In the genomic region with DNA sequence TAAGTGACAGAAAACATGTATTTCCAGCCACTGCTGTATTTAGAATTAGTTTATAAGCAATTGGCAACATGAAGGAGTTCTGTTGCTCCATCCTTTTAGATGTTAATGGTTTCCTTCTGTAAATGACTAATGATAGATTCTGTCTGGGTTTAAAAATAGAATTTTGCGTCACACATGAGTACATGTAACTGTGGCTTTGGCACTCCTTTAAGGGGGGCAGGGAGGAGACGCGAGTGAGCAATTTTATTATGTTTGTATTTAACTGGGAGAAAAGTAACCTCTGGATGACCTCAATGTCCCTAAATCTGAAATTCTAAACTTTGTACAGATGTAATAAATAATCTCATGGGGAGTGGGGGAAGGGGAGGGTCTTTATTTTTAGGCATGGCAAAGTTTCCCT, we compare ENCODE assay signal across 1 cellular context.
TF ChIP-seq lines count a peak whose summit lies in the region.

No MANE protein-coding gene starts in this region.

TF ChIP-seq in GM23338, 12 proteins besides CTCF, POLR2A, EP300 and RAD21 (continued from another document):
- TF ChIP-seq, protein P1, sequence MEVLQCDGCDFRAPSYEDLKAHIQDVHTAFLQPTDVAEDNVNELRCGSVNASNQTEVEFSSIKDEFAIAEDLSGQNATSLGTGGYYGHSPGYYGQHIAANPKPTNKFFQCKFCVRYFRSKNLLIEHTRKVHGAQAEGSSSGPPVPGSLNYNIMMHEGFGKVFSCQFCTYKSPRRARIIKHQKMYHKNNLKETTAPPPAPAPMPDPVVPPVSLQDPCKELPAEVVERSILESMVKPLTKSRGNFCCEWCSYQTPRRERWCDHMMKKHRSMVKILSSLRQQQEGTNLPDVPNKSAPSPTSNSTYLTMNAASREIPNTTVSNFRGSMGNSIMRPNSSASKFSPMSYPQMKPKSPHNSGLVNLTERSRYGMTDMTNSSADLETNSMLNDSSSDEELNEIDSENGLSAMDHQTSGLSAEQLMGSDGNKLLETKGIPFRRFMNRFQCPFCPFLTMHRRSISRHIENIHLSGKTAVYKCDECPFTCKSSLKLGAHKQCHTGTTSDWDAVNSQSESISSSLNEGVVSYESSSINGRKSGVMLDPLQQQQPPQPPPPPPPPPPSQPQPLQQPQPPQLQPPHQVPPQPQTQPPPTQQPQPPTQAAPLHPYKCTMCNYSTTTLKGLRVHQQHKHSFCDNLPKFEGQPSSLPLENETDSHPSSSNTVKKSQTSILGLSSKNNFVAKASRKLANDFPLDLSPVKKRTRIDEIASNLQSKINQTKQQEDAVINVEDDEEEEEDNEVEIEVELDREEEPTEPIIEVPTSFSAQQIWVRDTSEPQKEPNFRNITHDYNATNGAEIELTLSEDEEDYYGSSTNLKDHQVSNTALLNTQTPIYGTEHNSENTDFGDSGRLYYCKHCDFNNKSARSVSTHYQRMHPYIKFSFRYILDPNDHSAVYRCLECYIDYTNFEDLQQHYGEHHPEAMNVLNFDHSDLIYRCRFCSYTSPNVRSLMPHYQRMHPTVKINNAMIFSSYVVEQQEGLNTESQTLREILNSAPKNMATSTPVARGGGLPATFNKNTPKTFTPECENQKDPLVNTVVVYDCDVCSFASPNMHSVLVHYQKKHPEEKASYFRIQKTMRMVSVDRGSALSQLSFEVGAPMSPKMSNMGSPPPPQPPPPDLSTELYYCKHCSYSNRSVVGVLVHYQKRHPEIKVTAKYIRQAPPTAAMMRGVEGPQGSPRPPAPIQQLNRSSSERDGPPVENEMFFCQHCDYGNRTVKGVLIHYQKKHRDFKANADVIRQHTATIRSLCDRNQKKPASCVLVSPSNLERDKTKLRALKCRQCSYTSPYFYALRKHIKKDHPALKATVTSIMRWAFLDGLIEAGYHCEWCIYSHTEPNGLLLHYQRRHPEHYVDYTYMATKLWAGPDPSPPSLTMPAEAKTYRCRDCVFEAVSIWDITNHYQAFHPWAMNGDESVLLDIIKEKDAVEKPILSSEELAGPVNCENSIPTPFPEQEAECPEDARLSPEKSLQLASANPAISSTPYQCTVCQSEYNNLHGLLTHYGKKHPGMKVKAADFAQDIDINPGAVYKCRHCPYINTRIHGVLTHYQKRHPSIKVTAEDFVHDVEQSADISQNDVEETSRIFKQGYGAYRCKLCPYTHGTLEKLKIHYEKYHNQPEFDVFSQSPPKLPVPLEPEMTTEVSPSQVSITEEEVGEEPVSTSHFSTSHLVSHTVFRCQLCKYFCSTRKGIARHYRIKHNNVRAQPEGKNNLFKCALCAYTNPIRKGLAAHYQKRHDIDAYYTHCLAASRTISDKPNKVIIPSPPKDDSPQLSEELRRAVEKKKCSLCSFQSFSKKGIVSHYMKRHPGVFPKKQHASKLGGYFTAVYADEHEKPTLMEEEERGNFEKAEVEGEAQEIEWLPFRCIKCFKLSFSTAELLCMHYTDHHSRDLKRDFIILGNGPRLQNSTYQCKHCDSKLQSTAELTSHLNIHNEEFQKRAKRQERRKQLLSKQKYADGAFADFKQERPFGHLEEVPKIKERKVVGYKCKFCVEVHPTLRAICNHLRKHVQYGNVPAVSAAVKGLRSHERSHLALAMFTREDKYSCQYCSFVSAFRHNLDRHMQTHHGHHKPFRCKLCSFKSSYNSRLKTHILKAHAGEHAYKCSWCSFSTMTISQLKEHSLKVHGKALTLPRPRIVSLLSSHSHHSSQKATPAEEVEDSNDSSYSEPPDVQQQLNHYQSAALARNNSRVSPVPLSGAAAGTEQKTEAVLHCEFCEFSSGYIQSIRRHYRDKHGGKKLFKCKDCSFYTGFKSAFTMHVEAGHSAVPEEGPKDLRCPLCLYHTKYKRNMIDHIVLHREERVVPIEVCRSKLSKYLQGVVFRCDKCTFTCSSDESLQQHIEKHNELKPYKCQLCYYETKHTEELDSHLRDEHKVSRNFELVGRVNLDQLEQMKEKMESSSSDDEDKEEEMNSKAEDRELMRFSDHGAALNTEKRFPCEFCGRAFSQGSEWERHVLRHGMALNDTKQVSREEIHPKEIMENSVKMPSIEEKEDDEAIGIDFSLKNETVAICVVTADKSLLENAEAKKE (CRISPR knock-in tag; IDR thresholded peaks at IDR 0.05), result no peak
- no peak for TF ChIP-seq POLR2AphosphoS5 (IDR thresholded peaks at IDR 0.05; ENCODE audit: low read depth)
TF ChIP-seq in GM23338: peak in this region for 0.
